ENCODE assay signal across 1 cellular context in the genomic region with DNA sequence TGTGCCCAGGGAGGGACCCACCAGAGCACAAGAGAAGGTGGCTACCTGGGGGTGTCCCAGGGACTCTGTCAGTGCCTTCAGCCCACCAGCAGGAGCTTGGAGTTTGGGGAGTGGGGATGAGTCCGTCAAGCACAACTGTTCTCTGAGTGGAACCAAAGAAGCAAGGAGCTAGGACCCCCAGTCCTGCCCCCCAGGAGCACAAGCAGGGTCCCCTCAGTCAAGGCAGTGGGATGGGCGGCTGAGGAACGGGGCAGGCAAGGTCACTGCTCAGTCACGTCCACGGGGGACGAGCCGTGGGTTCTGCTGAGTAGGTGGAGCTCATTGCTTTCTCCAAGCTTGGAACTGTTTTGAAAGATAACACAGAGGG.
TF ChIP-seq lines count a peak whose summit lies in the region.

No MANE protein-coding gene starts in this region.

TF ChIP-seq in GM12878, 131 proteins besides CTCF, POLR2A, EP300 and RAD21:
- TF ChIP-seq NR2F1 (conservative IDR thresholded peaks at IDR 0.05) (no peak), JUND (IDR thresholded peaks at IDR 0.05; ENCODE audit: low read depth, low read length) (no peak), PAX8 (IDR thresholded peaks at IDR 0.05) (no peak), PML (IDR thresholded peaks at IDR 0.05; ENCODE audit: low read length) (no peak), CREM (IDR thresholded peaks at IDR 0.05; ENCODE audit: low read depth) (no peak)
- TF ChIP-seq, protein P1, sequence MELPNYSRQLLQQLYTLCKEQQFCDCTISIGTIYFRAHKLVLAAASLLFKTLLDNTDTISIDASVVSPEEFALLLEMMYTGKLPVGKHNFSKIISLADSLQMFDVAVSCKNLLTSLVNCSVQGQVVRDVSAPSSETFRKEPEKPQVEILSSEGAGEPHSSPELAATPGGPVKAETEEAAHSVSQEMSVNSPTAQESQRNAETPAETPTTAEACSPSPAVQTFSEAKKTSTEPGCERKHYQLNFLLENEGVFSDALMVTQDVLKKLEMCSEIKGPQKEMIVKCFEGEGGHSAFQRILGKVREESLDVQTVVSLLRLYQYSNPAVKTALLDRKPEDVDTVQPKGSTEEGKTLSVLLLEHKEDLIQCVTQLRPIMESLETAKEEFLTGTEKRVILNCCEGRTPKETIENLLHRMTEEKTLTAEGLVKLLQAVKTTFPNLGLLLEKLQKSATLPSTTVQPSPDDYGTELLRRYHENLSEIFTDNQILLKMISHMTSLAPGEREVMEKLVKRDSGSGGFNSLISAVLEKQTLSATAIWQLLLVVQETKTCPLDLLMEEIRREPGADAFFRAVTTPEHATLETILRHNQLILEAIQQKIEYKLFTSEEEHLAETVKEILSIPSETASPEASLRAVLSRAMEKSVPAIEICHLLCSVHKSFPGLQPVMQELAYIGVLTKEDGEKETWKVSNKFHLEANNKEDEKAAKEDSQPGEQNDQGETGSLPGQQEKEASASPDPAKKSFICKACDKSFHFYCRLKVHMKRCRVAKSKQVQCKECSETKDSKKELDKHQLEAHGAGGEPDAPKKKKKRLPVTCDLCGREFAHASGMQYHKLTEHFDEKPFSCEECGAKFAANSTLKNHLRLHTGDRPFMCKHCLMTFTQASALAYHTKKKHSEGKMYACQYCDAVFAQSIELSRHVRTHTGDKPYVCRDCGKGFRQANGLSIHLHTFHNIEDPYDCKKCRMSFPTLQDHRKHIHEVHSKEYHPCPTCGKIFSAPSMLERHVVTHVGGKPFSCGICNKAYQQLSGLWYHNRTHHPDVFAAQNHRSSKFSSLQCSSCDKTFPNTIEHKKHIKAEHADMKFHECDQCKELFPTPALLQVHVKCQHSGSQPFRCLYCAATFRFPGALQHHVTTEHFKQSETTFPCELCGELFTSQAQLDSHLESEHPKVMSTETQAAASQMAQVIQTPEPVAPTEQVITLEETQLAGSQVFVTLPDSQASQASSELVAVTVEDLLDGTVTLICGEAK (IDR thresholded peaks at IDR 0.05; ENCODE audit: borderline replicate concordance), result no peak
- TF ChIP-seq, protein P2, sequence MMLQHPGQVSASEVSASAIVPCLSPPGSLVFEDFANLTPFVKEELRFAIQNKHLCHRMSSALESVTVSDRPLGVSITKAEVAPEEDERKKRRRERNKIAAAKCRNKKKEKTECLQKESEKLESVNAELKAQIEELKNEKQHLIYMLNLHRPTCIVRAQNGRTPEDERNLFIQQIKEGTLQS (IDR thresholded peaks at IDR 0.05; ENCODE audit: borderline replicate concordance, extremely low read depth, low read depth, low read length), result no peak
- TF ChIP-seq, protein P3, sequence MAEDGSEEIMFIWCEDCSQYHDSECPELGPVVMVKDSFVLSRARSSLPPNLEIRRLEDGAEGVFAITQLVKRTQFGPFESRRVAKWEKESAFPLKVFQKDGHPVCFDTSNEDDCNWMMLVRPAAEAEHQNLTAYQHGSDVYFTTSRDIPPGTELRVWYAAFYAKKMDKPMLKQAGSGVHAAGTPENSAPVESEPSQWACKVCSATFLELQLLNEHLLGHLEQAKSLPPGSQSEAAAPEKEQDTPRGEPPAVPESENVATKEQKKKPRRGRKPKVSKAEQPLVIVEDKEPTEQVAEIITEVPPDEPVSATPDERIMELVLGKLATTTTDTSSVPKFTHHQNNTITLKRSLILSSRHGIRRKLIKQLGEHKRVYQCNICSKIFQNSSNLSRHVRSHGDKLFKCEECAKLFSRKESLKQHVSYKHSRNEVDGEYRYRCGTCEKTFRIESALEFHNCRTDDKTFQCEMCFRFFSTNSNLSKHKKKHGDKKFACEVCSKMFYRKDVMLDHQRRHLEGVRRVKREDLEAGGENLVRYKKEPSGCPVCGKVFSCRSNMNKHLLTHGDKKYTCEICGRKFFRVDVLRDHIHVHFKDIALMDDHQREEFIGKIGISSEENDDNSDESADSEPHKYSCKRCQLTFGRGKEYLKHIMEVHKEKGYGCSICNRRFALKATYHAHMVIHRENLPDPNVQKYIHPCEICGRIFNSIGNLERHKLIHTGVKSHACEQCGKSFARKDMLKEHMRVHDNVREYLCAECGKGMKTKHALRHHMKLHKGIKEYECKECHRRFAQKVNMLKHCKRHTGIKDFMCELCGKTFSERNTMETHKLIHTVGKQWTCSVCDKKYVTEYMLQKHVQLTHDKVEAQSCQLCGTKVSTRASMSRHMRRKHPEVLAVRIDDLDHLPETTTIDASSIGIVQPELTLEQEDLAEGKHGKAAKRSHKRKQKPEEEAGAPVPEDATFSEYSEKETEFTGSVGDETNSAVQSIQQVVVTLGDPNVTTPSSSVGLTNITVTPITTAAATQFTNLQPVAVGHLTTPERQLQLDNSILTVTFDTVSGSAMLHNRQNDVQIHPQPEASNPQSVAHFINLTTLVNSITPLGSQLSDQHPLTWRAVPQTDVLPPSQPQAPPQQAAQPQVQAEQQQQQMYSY (CRISPR knock-in tag; IDR thresholded peaks at IDR 0.05), result no peak
TF ChIP-seq in GM12878: peak in this region for 0.
